ENCODE assay signal across 22 cellular contexts in genomic region chr10:51502124-51502523, GRCh38.
DNase-seq lines count a peak whose midpoint lies in the region; ATAC-seq and TF ChIP-seq lines count a peak whose summit lies in the region.
"Had no signal": no experiment of that assay in that cellular context is flagged by ENCODE, and none has a peak within 500 bp of the region (broad histone marks: within the 10 kb centered on the region; RNA-seq: fewer than 3 reads in every experiment).

No MANE protein-coding gene starts in this region.

- peak; percentile 11 for DNase-seq in IMR-90
- DNase-seq in adipocyte (ENCODE audit: low read depth): peak; percentile 4
- no peak for DNase-seq in gastrocnemius medialis
- DNase-seq in aorta: no peak
- DNase-seq in hepatocyte (ENCODE audit: low spot score): no peak
- DNase-seq: 8988T; ACHN; AML-193; BE2C; CD4-positive, alpha-beta T cell; CD8-positive, alpha-beta memory T cell; DMS53; DMS79 treated with DMSO at 0.1 percent for 48 hours; GF-D8; H7; HCEC 1CT had no signal

- H3K9me2 ChIP-seq in hepatocyte (replicated peaks; ENCODE audit: insufficient read depth): no peaks in the 10 kb centered on the region

- WGBS in IMR-90 (ENCODE audit: extremely low coverage in 2 of 2, insufficient read length in 1 of 2), 2 experiments: no CpG with 5 or more reads among the region's 1 CpG
- 24 to 54% methylated on average over 1 of the region's 1 CpG for WGBS in aorta, 2 donors
- 88% methylated on average over 1 of the region's 1 CpG for WGBS in hepatocyte (ENCODE audit: low lambda C conversion rate, missing lambda C conversion rate)

- no peaks in the 10 kb centered on the region for H3K27me3 Mint-ChIP-seq in activated T-helper 17 cell treated with anti-CD3 and anti-CD28 coated beads, Interleukin-2, amount 50 U/mL, for 72 hours
- H3K27me3 Mint-ChIP-seq: CD4-positive, alpha-beta T cell had no signal

- no peak overlapping the region for H3K23ac ChIP-seq in IMR-90 (ENCODE audit: low read depth, low read length)

- peaks cover 3 to 6% of the 10 kb centered on the region in 2 experiments; a peak in 3 of 4 replicates for H3K79me1 ChIP-seq in IMR-90 (ENCODE audit: low read depth in 1 of 2, low read length in 2 of 2)

- no peak for TF ChIP-seq RAD21 in IMR-90 (IDR thresholded peaks at IDR 0.05; ENCODE audit: low read length)

- TF ChIP-seq CTCF in IMR-90 (conservative IDR thresholded peaks at IDR 0.05; ENCODE audit: low read depth, low read length) (no peak), gastrocnemius medialis (IDR thresholded peaks at IDR 0.05 in 4 of 5, conservative IDR thresholded peaks at IDR 0.05 in 1 of 5) (no peak), hepatocyte (IDR thresholded peaks at IDR 0.05; ENCODE audit: poor library complexity) (no peak)

- H3K9me3 ChIP-seq in IMR-90 (ENCODE audit: control insufficient read depth, insufficient read depth, low read length): no peaks in the 10 kb centered on the region
- H3K9me3 ChIP-seq in adipocyte (ENCODE audit: control insufficient read depth, low read length): no peaks in the 10 kb centered on the region
- no peaks in the 10 kb centered on the region for H3K9me3 ChIP-seq in gastrocnemius medialis
- no peaks in the 10 kb centered on the region for H3K9me3 ChIP-seq in aorta (ENCODE audit: control insufficient read depth, low read length)
- no peaks in the 10 kb centered on the region for H3K9me3 ChIP-seq in hepatocyte (ENCODE audit: low read depth)
- H3K9me3 ChIP-seq: A549; BE2C; BLaER1 treated with 17β-estradiol and CSF1 and Interleukin-3, amounts not matched to agents 10 nM and 100 nM had no signal

- in situ Hi-C loops in IMR-90 (cut with MboI; ENCODE audit: low sequenced_read_pairs) (no loop called here), gastrocnemius medialis (cut with MboI; ENCODE audit: low sequenced_read_pairs in 4 of 4) (no loop called here)

- intact Hi-C loops in IMR-90 (cut with micrococcal nuclease): no loop called here
- intact Hi-C loops in gastrocnemius medialis (cut with DNase I; ENCODE audit: low total_unique reads): no loop called here
- intact Hi-C loops in aorta (cut with DNase I): no loop called here

- dilution Hi-C loops in IMR-90 (cut with HindIII; ENCODE audit: low sequenced_read_pairs, unreplicated experiment): no loop called here

- no peak overlapping the region for H2BK20ac ChIP-seq in IMR-90 (ENCODE audit: low read depth, low read length)

- 0 out of 2 replicates have a peak, but pooled peaks cover 2% of the 10 kb centered on the region for H3K9me1 ChIP-seq in IMR-90 (ENCODE audit: insufficient read depth, low read length)

- no peak overlapping the region for H2AFZ ChIP-seq in IMR-90 (replicated peaks; ENCODE audit: low read length, poor library complexity)
- H2AFZ ChIP-seq in hepatocyte: no peak overlapping the region
- H2AFZ ChIP-seq: GM23248 had no signal

- no peak overlapping the region for H2BK15ac ChIP-seq in IMR-90 (ENCODE audit: low read depth, low read length)

- H2BK5ac ChIP-seq in IMR-90 (ENCODE audit: low read depth, low read length, poor library complexity, severe bottlenecking): no peak overlapping the region

- BruUV-seq in IMR-90 (replicated peaks; lab: Mats Ljungman, UMichigan): no TSS peak

- H3K79me2 ChIP-seq in hepatocyte: no peaks in the 10 kb centered on the region

- H3K4me3 ChIP-seq in IMR-90 (ENCODE audit: insufficient read depth, low read depth, low read length): no peak overlapping the region
- no peak overlapping the region for H3K4me3 ChIP-seq in adipocyte (ENCODE audit: low read length)
- no peak overlapping the region for H3K4me3 ChIP-seq in gastrocnemius medialis
- H3K4me3 ChIP-seq in aorta (ENCODE audit: low read length in 2 of 2): no peak overlapping the region
- H3K4me3 ChIP-seq in hepatocyte: no peak overlapping the region
- H3K4me3 ChIP-seq: A549; BLaER1 treated with 17β-estradiol and CSF1 and Interleukin-3, amounts not matched to agents 10 nM and 100 nM; GM23248 had no signal

- H3K14ac ChIP-seq in IMR-90 (replicated peaks; ENCODE audit: low read depth, low read length): no peak overlapping the region

- no peaks in the 10 kb centered on the region for H3K4me1 Mint-ChIP-seq in activated T-helper 17 cell treated with anti-CD3 and anti-CD28 coated beads, Interleukin-2, amount 50 U/mL, for 72 hours
- H3K4me1 Mint-ChIP-seq: CD14-positive monocyte; CD8-positive, alpha-beta memory T cell had no signal

- POLR2A ChIA-PET in IMR-90 (lab: Charles Lee; ENCODE audit: unreplicated experiment): interaction anchor here (0.6 kb wide), 1 partner anchor 137 kb away, joined by 12 read pairs; no protein-coding TSS in a partner anchor

- no peak overlapping the region for H3K27ac Mint-ChIP-seq in activated T-helper 17 cell treated with anti-CD3 and anti-CD28 coated beads, Interleukin-2, amount 50 U/mL, for 72 hours
- H3K27ac Mint-ChIP-seq: CD14-positive monocyte; CD4-positive, alpha-beta T cell; CD8-positive, alpha-beta memory T cell had no signal

- ATAC-seq in IMR-90 (ENCODE audit: low read depth) (peak; percentile 67), gastrocnemius medialis (peak; percentile 40 to 55), aorta (ENCODE audit: low FRiP score) (no peak), GM18861 (IDR thresholded peaks at IDR 0.05; ENCODE audit: unreplicated experiment) (no peak)
- ATAC-seq in activated T-helper 17 cell treated with anti-CD3 and anti-CD28 coated beads, Interleukin-2, amount 50 U/mL, for 72 hours (replicated peaks): no peak
- ATAC-seq: A549 had no signal

- no peak overlapping the region for H2BK120ac ChIP-seq in IMR-90 (ENCODE audit: low read depth, low read length)

- no peak overlapping the region for H2AK5ac ChIP-seq in IMR-90 (ENCODE audit: low read depth, low read length)

- H3K4me2 ChIP-seq in IMR-90 (ENCODE audit: low read depth, low read length) (no peak overlapping the region; the same call in 1 of the 2 replicates), hepatocyte (no peak overlapping the region)
- H3K4me2 ChIP-seq: A549; BLaER1 treated with 17β-estradiol and CSF1 and Interleukin-3, amounts not matched to agents 10 nM and 100 nM had no signal

- H3K56ac ChIP-seq in IMR-90 (ENCODE audit: extremely low read depth, insufficient read depth, low read length): no peak overlapping the region

- no peak for TF ChIP-seq POLR2A in IMR-90 (IDR thresholded peaks at IDR 0.05; ENCODE audit: low read depth, low read length)
- TF ChIP-seq POLR2A in gastrocnemius medialis (IDR thresholded peaks at IDR 0.05): no peak

- no peaks in the 10 kb centered on the region for H3K36me3 ChIP-seq in IMR-90 (ENCODE audit: control insufficient read depth, insufficient read depth, low read length)
- no peaks in the 10 kb centered on the region for H3K36me3 ChIP-seq in adipocyte (ENCODE audit: control insufficient read depth, insufficient read depth, low read length, severe bottlenecking)
- no peaks in the 10 kb centered on the region for H3K36me3 ChIP-seq in gastrocnemius medialis
- H3K36me3 ChIP-seq in aorta (ENCODE audit: control insufficient read depth in 1 of 2, insufficient read depth in 2 of 2, low read length in 1 of 2): no peaks in the 10 kb centered on the region
- H3K36me3 ChIP-seq in hepatocyte (replicated peaks; ENCODE audit: insufficient read depth, low read depth): no peaks in the 10 kb centered on the region
- H3K36me3 ChIP-seq: BE2C; BLaER1 treated with 17β-estradiol and CSF1 and Interleukin-3, amounts not matched to agents 10 nM and 100 nM had no signal

- H3K27me3 ChIP-seq in IMR-90 (ENCODE audit: control insufficient read depth, insufficient read depth, low read length): no peaks in the 10 kb centered on the region
- H3K27me3 ChIP-seq in adipocyte (replicated peaks; ENCODE audit: control insufficient read depth, insufficient read depth, low read length): no peaks in the 10 kb centered on the region
- H3K27me3 ChIP-seq in gastrocnemius medialis: no peaks in the 10 kb centered on the region
- H3K27me3 ChIP-seq in aorta (ENCODE audit: control insufficient read depth in 1 of 2, insufficient read depth in 2 of 2, low read length in 1 of 2): no peaks in the 10 kb centered on the region
- no peaks in the 10 kb centered on the region for H3K27me3 ChIP-seq in hepatocyte
- H3K27me3 ChIP-seq: BE2C; BLaER1 treated with 17β-estradiol and CSF1 and Interleukin-3, amounts not matched to agents 10 nM and 100 nM had no signal

- CTCF ChIA-PET in IMR-90 (lab: Yijun Ruan, JAX): interaction anchor here (1.2 kb wide), 1 partner anchor 9 kb away, joined by 3 read pairs; no protein-coding TSS in a partner anchor

- H4K91ac ChIP-seq in IMR-90 (ENCODE audit: insufficient read depth, low read depth, low read length): no peak overlapping the region

- H3K4ac ChIP-seq in IMR-90 (ENCODE audit: low read depth, low read length): no peak overlapping the region

- no peaks in the 10 kb centered on the region for H3K36me3 Mint-ChIP-seq in activated T-helper 17 cell treated with anti-CD3 and anti-CD28 coated beads, Interleukin-2, amount 50 U/mL, for 72 hours (ENCODE audit: low read depth)
- H3K36me3 Mint-ChIP-seq: CD14-positive monocyte; CD8-positive, alpha-beta memory T cell had no signal

- H3K18ac ChIP-seq in IMR-90 (ENCODE audit: low read depth, low read length): no peak overlapping the region

- H4K8ac ChIP-seq in IMR-90 (ENCODE audit: low read depth in 2 of 2, low read length in 2 of 2): no peak overlapping the region

- H3K4me1 ChIP-seq in IMR-90 (ENCODE audit: control insufficient read depth, insufficient read depth, low read length) (peaks cover 3% of the 10 kb centered on the region; the same call in 1 of the 2 replicates), adipocyte (ENCODE audit: control insufficient read depth, insufficient read depth, low read length) (peaks cover 14% of the 10 kb centered on the region), gastrocnemius medialis (peaks cover 16 to 31% of the 10 kb centered on the region in 2 donors), aorta (ENCODE audit: control insufficient read depth in 1 of 2, insufficient read depth in 2 of 2, low read length in 2 of 2) (peaks cover 3 to 7% of the 10 kb centered on the region in 2 donors), hepatocyte (ENCODE audit: insufficient read depth) (no peaks in the 10 kb centered on the region)
- H3K4me1 ChIP-seq: A549; BE2C; BLaER1 treated with 17β-estradiol and CSF1 and Interleukin-3, amounts not matched to agents 10 nM and 100 nM had no signal

- no peak overlapping the region for H4K5ac ChIP-seq in IMR-90 (ENCODE audit: low read depth, low read length)

- H3K27ac ChIP-seq in IMR-90 (ENCODE audit: insufficient read depth, low read length): no peak overlapping the region
- peak overlapping the region in 1 of 4 donors; percentile 63 for H3K27ac ChIP-seq in gastrocnemius medialis
- H3K27ac ChIP-seq in aorta (ENCODE audit: low read depth in 1 of 2, low read length in 2 of 2): peak overlapping the region; percentile 9 to 67
- no peak overlapping the region for H3K27ac ChIP-seq in hepatocyte
- H3K27ac ChIP-seq: A549; BLaER1 treated with 17β-estradiol and CSF1 and Interleukin-3, amounts not matched to agents 10 nM and 100 nM; GM23248 had no signal

- H3K4me3 Mint-ChIP-seq in activated T-helper 17 cell treated with anti-CD3 and anti-CD28 coated beads, Interleukin-2, amount 50 U/mL, for 72 hours: no peak overlapping the region
- H3K4me3 Mint-ChIP-seq: CD14-positive monocyte; CD4-positive, alpha-beta T cell; CD8-positive, alpha-beta memory T cell had no signal

- H2AK9ac ChIP-seq in IMR-90 (replicated peaks; ENCODE audit: low read depth, low read length, poor library complexity): no peak overlapping the region

- H4K20me1 ChIP-seq in IMR-90 (ENCODE audit: insufficient read depth, low read length) (no peaks in the 10 kb centered on the region), hepatocyte (ENCODE audit: insufficient read depth, poor library complexity, severe bottlenecking) (no peaks in the 10 kb centered on the region)
- H4K20me1 ChIP-seq: BLaER1 treated with 17β-estradiol and CSF1 and Interleukin-3, amounts not matched to agents 10 nM and 100 nM had no signal

- H3K9ac ChIP-seq in IMR-90 (ENCODE audit: low read depth, low read length) (no peak overlapping the region), adipocyte (ENCODE audit: low read length) (no peak overlapping the region)
- H3K9ac ChIP-seq: BLaER1 treated with 17β-estradiol and CSF1 and Interleukin-3, amounts not matched to agents 10 nM and 100 nM; GM23248 had no signal

- no peaks in the 10 kb centered on the region for H3K9me3 Mint-ChIP-seq in activated T-helper 17 cell treated with anti-CD3 and anti-CD28 coated beads, Interleukin-2, amount 50 U/mL, for 72 hours

Comparison
In these comparisons a context has a peak if more than half of its experiments do, and no peak if none do; other contexts are left out.
1. ATAC-seq: peak in IMR-90 (single experiment) and gastrocnemius medialis (2 of 2); none in aorta (single experiment), GM18861 (single experiment) and activated T-helper 17 cell treated with anti-CD3 and anti-CD28 coated beads, Interleukin-2, amount 50 U/mL, for 72 hours (single experiment).
2. DNase-seq: peak in IMR-90 (single experiment) and adipocyte (single experiment); none in gastrocnemius medialis (0 of 2), aorta (0 of 2) and hepatocyte (single experiment).
3. H3K27ac ChIP-seq: peak in aorta (2 of 2); none in IMR-90 (single experiment) and hepatocyte (single experiment).